8 cellular contexts compared by ENCODE assay signal in genomic region chr10:92517034-92517655, GRCh38. TPM values are rescaled to one million over a fixed set of nuclear protein-coding genes. Genes with fewer than 3 reads are reported as not detected.
DNase-seq lines count a peak whose midpoint lies in the region; ATAC-seq and TF ChIP-seq lines count a peak whose summit lies in the region.

No MANE protein-coding gene starts in this region.

- DNase-seq in CD4-positive, alpha-beta memory T cell, result peak; percentile 68 to 75 (median 72)
- DNase-seq in MG63 (peak; percentile 24), SK-MEL-5 (ENCODE audit: low read depth, low spot score) (peak; percentile 78), germinal center (ENCODE audit: low spot score) (peak; percentile 60), progenitor cell of endocrine pancreas (ENCODE audit: low spot score, unreplicated experiment) (peak; percentile 29), uterus (peak; percentile 39 to 72)
- peak in 3 of 4 experiments; percentile 2 to 42 (median 33) for DNase-seq in activated naive CD4-positive, alpha-beta T cell (lab: John Stamatoyannopoulos, UW)

- CTCF ChIA-PET in CD4-positive, alpha-beta memory T cell (lab: Charles Lee; ENCODE audit: partially characterized antibody), result interaction anchor here (0.9 to 5.9 kb wide), 20 partner anchors 8 to 363 kb away, joined by 3 to 215 read pairs (median 4); partner anchors contain the start of gene IDE

- intact Hi-C loops in CD4-positive, alpha-beta memory T cell (cut with micrococcal nuclease), result loop anchor here (1.0 kb wide), 4 partner anchors 57 to 363 kb away; partner anchors contain the start of genes IDE and KIF11
- intact Hi-C loops in uterus (cut with DNase I; ENCODE audit: low total_unique reads), result no loop called here

- no peak overlapping the region for H3K4me3 ChIP-seq in CD4-positive, alpha-beta memory T cell (ENCODE audit: low read length in 2 of 2)
- H3K4me3 ChIP-seq in MG63 (no peak overlapping the region), uterus (no peak overlapping the region)

- TF ChIP-seq POLR2A in uterus (IDR thresholded peaks at IDR 0.05), result no peak

- H3K27me3 Mint-ChIP-seq in CD4-positive, alpha-beta memory T cell, result no peaks in the 10 kb centered on the region
- H3K27me3 Mint-ChIP-seq in progenitor cell of endocrine pancreas, result no peaks in the 10 kb centered on the region

- peaks cover 8% of the 10 kb centered on the region for H3K4me1 ChIP-seq in CD4-positive, alpha-beta memory T cell (ENCODE audit: insufficient read depth, low read length)
- H3K4me1 ChIP-seq in uterus, result no peaks in the 10 kb centered on the region

- peaks cover under 1% of the 10 kb centered on the region for H3K36me3 ChIP-seq in CD4-positive, alpha-beta memory T cell (ENCODE audit: insufficient read depth, low read length)
- H3K36me3 ChIP-seq in MG63 (peaks cover 23% of the 10 kb centered on the region), uterus (no peaks in the 10 kb centered on the region)

- POLR2A ChIA-PET in CD4-positive, alpha-beta memory T cell (lab: Charles Lee; ENCODE audit: partially characterized antibody), result interaction anchor here (1.0 to 1.6 kb wide), 5 partner anchors 11 to 85 kb away, joined by 3 to 25 read pairs (median 4); partner anchors contain the start of genes IDE and KIF11

- H3K27ac ChIP-seq in CD4-positive, alpha-beta memory T cell (ENCODE audit: low read depth, low read length), result no peak overlapping the region
- no peak overlapping the region for H3K27ac ChIP-seq in uterus

- H3K36me3 Mint-ChIP-seq in CD4-positive, alpha-beta memory T cell, result peaks cover 12 to 15% of the 10 kb centered on the region in 2 donors
- H3K36me3 Mint-ChIP-seq in progenitor cell of endocrine pancreas (ENCODE audit: insufficient read depth), result peaks cover 6% of the 10 kb centered on the region

- no peak overlapping the region for H3K4me3 Mint-ChIP-seq in CD4-positive, alpha-beta memory T cell
- H3K4me3 Mint-ChIP-seq in progenitor cell of endocrine pancreas (ENCODE audit: low read depth), result no peak overlapping the region

- H3K27me3 ChIP-seq in CD4-positive, alpha-beta memory T cell (ENCODE audit: insufficient read depth, low read length), result no peaks in the 10 kb centered on the region
- H3K27me3 ChIP-seq in MG63 (no peaks in the 10 kb centered on the region), uterus (no peaks in the 10 kb centered on the region)

- H3K9me3 Mint-ChIP-seq in CD4-positive, alpha-beta memory T cell, result no peaks in the 10 kb centered on the region
- no peaks in the 10 kb centered on the region for H3K9me3 Mint-ChIP-seq in progenitor cell of endocrine pancreas (ENCODE audit: low read depth)

- no peaks in the 10 kb centered on the region for H3K9me3 ChIP-seq in CD4-positive, alpha-beta memory T cell (ENCODE audit: control insufficient read depth in 1 of 2, low read length in 2 of 2)
- H3K9me3 ChIP-seq in MG63 (no peaks in the 10 kb centered on the region), uterus (no peaks in the 10 kb centered on the region)

- H3K4me1 Mint-ChIP-seq in CD4-positive, alpha-beta memory T cell, result peaks cover 6 to 8% (median 7%) of the 10 kb centered on the region in 4 donors
- no peaks in the 10 kb centered on the region for H3K4me1 Mint-ChIP-seq in progenitor cell of endocrine pancreas (ENCODE audit: low read depth)

- peak overlapping the region in 5 of 7 donors; percentile 31 to 56 (median 53) for H3K27ac Mint-ChIP-seq in CD4-positive, alpha-beta memory T cell
- peak overlapping the region; percentile 45 for H3K27ac Mint-ChIP-seq in progenitor cell of endocrine pancreas

- TF ChIP-seq CTCF in progenitor cell of endocrine pancreas (IDR thresholded peaks at IDR 0.05; ENCODE audit: unreplicated experiment) (peak; percentile 86), uterus (IDR thresholded peaks at IDR 0.05) (peak; percentile 65 to 82 (median 70))

- in situ Hi-C loops in SK-MEL-5 (cut with HindIII; ENCODE audit: low pct_unique_long_range_greater_than_20kb, low sequenced_read_pairs), result no loop called here

- peak; percentile 66 for ATAC-seq in GM19438 (IDR thresholded peaks at IDR 0.05; ENCODE audit: low read depth, unreplicated experiment)

RNA-seq across cellular contexts. Expression of gene IDE, which starts 56.7 kb away (rescaled TPM):
- total RNA-seq in CD4-positive, alpha-beta memory T cell, result 10 to 100 TPM; 38.4 to 40.2 TPM
- 10 to 100 TPM; 19.5 to 20.0 TPM for polyA plus RNA-seq in CD4-positive, alpha-beta memory T cell
- 27.1 and 30.4 TPM in 2 replicates for total RNA-seq in MG63 (2014; rRNA removed; shearing (Covaris generic); ENCODE audit: low replicate concordance)
- total RNA-seq in SK-MEL-5 (2014; rRNA removed; shearing (Covaris generic)), result 23.8 and 25.2 TPM in 2 replicates
- 10.3 and 17.5 TPM in 2 replicates for polyA plus RNA-seq in SK-MEL-5 (2015; cell fraction: cytosol; rRNA removed)
- 44.3 and 61.3 TPM in 2 replicates for polyA plus RNA-seq in SK-MEL-5 (2015; cell fraction: nucleus; rRNA removed)
- 60.1 TPM in 2 replicates for total RNA-seq in progenitor cell of endocrine pancreas
- total RNA-seq in uterus, result 10 to 100 TPM; 22.6 to 59.7 (median 43.0) TPM

Comparison
In these comparisons a context has a peak if more than half of its experiments do, and no peak if none do; other contexts are left out.
1. DNase-seq: peak in every context shown above with its lines; median percentile 78 in SK-MEL-5; 72 in CD4-positive, alpha-beta memory T cell; 60 in germinal center; 56 in uterus; 33 in activated naive CD4-positive, alpha-beta T cell; 29 in progenitor cell of endocrine pancreas; 24 in MG63.